ENCODE assay signal across 17 cellular contexts in the genomic region with DNA sequence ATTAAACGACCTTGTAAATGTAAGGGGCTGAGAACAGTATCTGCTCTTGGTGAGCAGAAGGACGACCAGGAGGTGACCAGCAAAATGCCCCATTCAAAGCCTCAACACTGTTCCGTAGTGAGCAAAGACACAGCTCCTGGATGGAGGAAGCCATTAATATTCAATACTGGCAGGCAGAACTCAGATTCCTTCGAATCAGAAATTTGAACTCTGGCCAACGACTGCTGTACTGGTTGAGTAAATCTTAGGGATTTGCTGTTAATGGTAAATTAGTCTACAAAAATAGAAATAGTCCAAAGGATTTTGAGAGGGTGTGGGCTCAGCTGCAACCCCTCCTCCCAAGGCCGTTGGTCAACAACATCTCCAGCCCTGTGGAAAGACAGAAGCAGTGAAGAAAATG.
DNase-seq lines count a peak whose midpoint lies in the region; FAIRE-seq and TF ChIP-seq lines count a peak whose summit lies in the region.
"Had no signal": no experiment of that assay in that cellular context is flagged by ENCODE, and none has a peak within 500 bp of the region (broad histone marks: within the 10 kb centered on the region; RNA-seq: fewer than 3 reads in every experiment).

No MANE protein-coding gene starts in this region.

- H3K36me3 ChIP-seq in kidney (ENCODE audit: control insufficient read depth in 1 of 2, insufficient read depth in 2 of 2, low read length in 2 of 2), result no peaks in the 10 kb centered on the region
- H3K36me3 ChIP-seq: MG63 had no signal

- TF ChIP-seq CTCF in choroid plexus epithelial cell (conservative IDR thresholded peaks at IDR 0.05; ENCODE audit: low read depth, low read length) (no peak), kidney (IDR thresholded peaks at IDR 0.05; ENCODE audit: borderline replicate concordance, extremely low read depth, insufficient read depth) (no peak)

- no peak overlapping the region for H3K27ac Mint-ChIP-seq in activated T-helper 2 cell treated with anti-CD3 and anti-CD28 coated beads, Interferon-gamma antibody, Interleukin-2, Interleukin-4, amounts not matched to agents 10 μg/mL and 5 μg/mL and 100 μg/mL, durations not matched to agents 14 hours and 24 hours and 36 hours

- DNase-seq in Caki2 (ENCODE audit: low read depth), result peak; percentile 46
- peak; percentile 10 for DNase-seq in choroid plexus epithelial cell (ENCODE audit: low read depth)
- no peak for DNase-seq in kidney
- DNase-seq in renal cortical epithelial cell (ENCODE audit: low read depth), result peak; percentile 81
- DNase-seq in CD1c-positive myeloid dendritic cell (ENCODE audit: extremely low spot score), result no peak
- no peak for DNase-seq in islet precursor cell
- no peak for DNase-seq in activated T-helper 2 cell treated with anti-CD3 and anti-CD28 coated beads, Interferon-gamma antibody, Interleukin-2, Interleukin-4, amounts not matched to agents 10 μg/mL and 5 μg/mL and 100 μg/mL, durations not matched to agents 14 hours and 24 hours and 36 hours (ENCODE audit: low spot score)
- DNase-seq: H7, Karpas-422, MG63, NCI-H1092, NCI-H1694 treated with DMSO at 0.1 percent for 48 hours, NCI-H2107, NCI-H2227 treated with DMSO at 0.1 percent for 48 hours, PC-9 had no signal

- in situ Hi-C loops in Caki2 (cut with HindIII; ENCODE audit: low pct_unique_long_range_greater_than_20kb, low sequenced_read_pairs), result no loop called here

- intact Hi-C loops in kidney (cut with DNase I), result no loop called here
- intact Hi-C loops in activated T-helper 2 cell treated with anti-CD3 and anti-CD28 coated beads, Interferon-gamma antibody, Interleukin-2, Interleukin-4, amounts not matched to agents 10 μg/mL and 5 μg/mL and 100 μg/mL, durations not matched to agents 14 hours and 24 hours and 36 hours (cut with micrococcal nuclease), result no loop called here

- no peaks in the 10 kb centered on the region for H3K9me3 Mint-ChIP-seq in activated T-helper 2 cell treated with anti-CD3 and anti-CD28 coated beads, Interferon-gamma antibody, Interleukin-2, Interleukin-4, amounts not matched to agents 10 μg/mL and 5 μg/mL and 100 μg/mL, durations not matched to agents 14 hours and 24 hours and 36 hours

- no peaks in the 10 kb centered on the region for H3K9me3 ChIP-seq in kidney (ENCODE audit: control insufficient read depth in 1 of 2, low read length in 2 of 2)
- H3K9me3 ChIP-seq: A549, MG63 had no signal

- H3K4me1 Mint-ChIP-seq in activated T-helper 2 cell treated with anti-CD3 and anti-CD28 coated beads, Interferon-gamma antibody, Interleukin-2, Interleukin-4, amounts not matched to agents 10 μg/mL and 5 μg/mL and 100 μg/mL, durations not matched to agents 14 hours and 24 hours and 36 hours (ENCODE audit: low read depth), result no peaks in the 10 kb centered on the region

- H3K4me3 ChIP-seq in choroid plexus epithelial cell (ENCODE audit: low read depth, low read length) (no peak overlapping the region), kidney (ENCODE audit: low read length in 2 of 2) (peak overlapping the region; percentile 45 to 51)
- H3K4me3 ChIP-seq: A549, MG63, PC-9 had no signal

- FAIRE-seq in kidney (lab: Jason Lieb, UNC), result no peak
- FAIRE-seq: A549 had no signal

- peaks cover 4 to 9% of the 10 kb centered on the region in 2 donors for H3K4me1 ChIP-seq in kidney (ENCODE audit: control insufficient read depth in 1 of 2, insufficient read depth in 1 of 2, low read depth in 1 of 2, low read length in 2 of 2)

- peaks cover 40% of the 10 kb centered on the region for H3K27me3 Mint-ChIP-seq in activated T-helper 2 cell treated with anti-CD3 and anti-CD28 coated beads, Interferon-gamma antibody, Interleukin-2, Interleukin-4, amounts not matched to agents 10 μg/mL and 5 μg/mL and 100 μg/mL, durations not matched to agents 14 hours and 24 hours and 36 hours (ENCODE audit: low read depth)

- H3K4me3 Mint-ChIP-seq in activated T-helper 2 cell treated with anti-CD3 and anti-CD28 coated beads, Interferon-gamma antibody, Interleukin-2, Interleukin-4, amounts not matched to agents 10 μg/mL and 5 μg/mL and 100 μg/mL, durations not matched to agents 14 hours and 24 hours and 36 hours (ENCODE audit: low read depth), result no peak overlapping the region

- H3K9ac ChIP-seq in kidney (ENCODE audit: low read length in 2 of 2), result peak overlapping the region in 1 of 2 donors; percentile 31

- no peaks in the 10 kb centered on the region for H3K36me3 Mint-ChIP-seq in activated T-helper 2 cell treated with anti-CD3 and anti-CD28 coated beads, Interferon-gamma antibody, Interleukin-2, Interleukin-4, amounts not matched to agents 10 μg/mL and 5 μg/mL and 100 μg/mL, durations not matched to agents 14 hours and 24 hours and 36 hours (ENCODE audit: low read depth)

- peak overlapping the region in 1 of 2 donors; percentile 54 for H3K27ac ChIP-seq in kidney (ENCODE audit: low read depth in 2 of 2, low read length in 2 of 2)
- H3K27ac ChIP-seq: A549, C4-2B, PC-9 had no signal

Comparison
In these comparisons a context has a peak if more than half of its experiments do, and no peak if none do; other contexts are left out.
1. DNase-seq: peak in Caki2 (single experiment), choroid plexus epithelial cell (single experiment) and renal cortical epithelial cell (single experiment); none in kidney (single experiment), CD1c-positive myeloid dendritic cell (single experiment), islet precursor cell (single experiment) and activated T-helper 2 cell treated with anti-CD3 and anti-CD28 coated beads, Interferon-gamma antibody, Interleukin-2, Interleukin-4, amounts not matched to agents 10 μg/mL and 5 μg/mL and 100 μg/mL, durations not matched to agents 14 hours and 24 hours and 36 hours (single experiment).